Comparison of ENCODE assay signal across 24 cellular contexts in the genomic region with DNA sequence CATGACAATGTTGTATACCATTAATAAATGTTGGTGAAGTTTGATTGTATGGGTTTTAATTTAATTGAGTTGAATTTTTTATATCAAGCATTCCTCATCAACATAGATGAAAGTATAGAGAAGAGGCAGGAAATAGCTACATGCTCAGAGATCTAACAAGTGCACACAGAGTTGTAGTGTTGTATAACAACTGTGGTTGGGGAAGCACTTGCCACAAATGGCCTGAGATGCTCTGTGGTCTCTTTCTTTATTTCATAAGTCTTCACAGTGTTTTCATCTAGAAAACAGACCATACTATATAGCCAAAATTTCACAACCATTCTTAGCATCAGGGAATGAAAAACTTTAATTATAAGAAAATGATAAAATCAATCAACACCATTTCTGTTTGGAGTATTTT.
"Had no signal": no experiment of that assay in that cellular context is flagged by ENCODE, and none has a peak within 500 bp of the region (broad histone marks: within the 10 kb centered on the region; RNA-seq: fewer than 3 reads in every experiment).

No MANE protein-coding gene starts in this region.

- H3K4me3 ChIP-seq: neural progenitor cell, ovary, psoas muscle, right lobe of liver, sigmoid colon, stomach, thoracic aorta, thyroid gland, tibial nerve, upper lobe of left lung had no signal

- DNase-seq: natural killer cell; occipital lobe; ovary; posterior cingulate gyrus; psoas muscle; right cardiac atrium; right lobe of liver; sigmoid colon; small intestine; stimulated activated CD4-positive, alpha-beta T cell treated with anti-CD3 and anti-CD28 coated beads, Interleukin-15, amount 100 ng/mL, for 24 hours; stimulated activated CD4-positive, alpha-beta T cell treated with anti-CD3 and anti-CD28 coated beads, Interleukin-2, amount 100 ng/mL, for 24 hours; stimulated activated CD4-positive, alpha-beta T cell treated with anti-CD3 and anti-CD28 coated beads, Interleukin-2, amount 100 ng/mL, for 48 hours; stimulated activated CD4-positive, alpha-beta T cell treated with anti-CD3 and anti-CD28 coated beads, Interleukin-4, amount 100 ng/mL, for 24 hours; stimulated activated naive B cell treated with anti-CD40 and anti-IgM and Interleukin-4, amounts not matched to agents 10 μg/mL and 1 μg/mL and 100 μg/mL, for 72 hours; stimulated activated naive CD4-positive, alpha-beta T cell treated with Interleukin-2 at 50 U/mL for 16 hours; stomach; thyroid gland; trophoblast cell; upper lobe of left lung had no signal

- H3K79me2 ChIP-seq: parathyroid adenoma had no signal

- H3K9me3 ChIP-seq: ovary, psoas muscle, right lobe of liver, sigmoid colon, stomach, thoracic aorta, thyroid gland, tibial nerve, upper lobe of left lung had no signal

- H3K36me3 ChIP-seq: neural progenitor cell, ovary, right lobe of liver, sigmoid colon, stomach, thoracic aorta, thyroid gland, tibial nerve, upper lobe of left lung had no signal

- H3K27ac ChIP-seq: neural progenitor cell, ovary, parathyroid adenoma, psoas muscle, right lobe of liver, sigmoid colon, stomach, thoracic aorta, thyroid gland, tibial nerve, upper lobe of left lung had no signal

- H3K27me3 ChIP-seq: neural progenitor cell, ovary, right lobe of liver, sigmoid colon, stomach, thyroid gland, tibial nerve, upper lobe of left lung had no signal

- H3K9ac ChIP-seq: neural progenitor cell, parathyroid adenoma had no signal

- H2AFZ ChIP-seq: neural progenitor cell, parathyroid adenoma had no signal

- H3K4me1 ChIP-seq: neural progenitor cell, parathyroid adenoma, psoas muscle, right lobe of liver, sigmoid colon, thyroid gland, tibial nerve, upper lobe of left lung had no signal

- H3K4me2 ChIP-seq: neural progenitor cell had no signal

- ATAC-seq: natural killer cell; psoas muscle; right cardiac atrium; right lobe of liver; stimulated activated effector memory CD8-positive, alpha-beta T cell treated with anti-CD3 and anti-CD28 coated beads, Interleukin-12 subunit alpha, Interleukin-12 subunit beta, amount 100 ng/mL, for 72 hours; stimulated activated naive B cell treated with anti-CD40 and anti-IgM and Interleukin-4, amounts not matched to agents 10 μg/mL and 1 μg/mL and 100 μg/mL, for 72 hours had no signal
